ENCODE assay signal across 22 cellular contexts in the genomic region with DNA sequence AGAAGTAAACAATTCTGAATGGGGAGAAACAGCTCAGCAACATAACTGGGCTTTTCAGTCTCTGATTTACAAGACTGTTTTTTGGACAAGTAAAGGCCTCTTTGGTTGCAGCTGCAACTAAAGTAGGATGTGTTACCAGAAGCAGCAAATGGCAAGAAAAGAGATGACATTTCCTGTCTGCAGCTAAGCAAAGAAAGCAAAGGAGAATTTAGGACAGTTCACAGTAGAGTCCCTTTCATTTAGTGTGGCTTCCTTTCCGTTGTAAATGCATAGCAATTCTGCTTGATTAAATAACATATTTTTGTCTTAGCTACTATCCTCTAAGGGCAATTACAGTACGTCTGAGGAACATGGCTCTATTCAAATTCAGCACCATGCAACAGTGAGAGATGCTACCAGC.
A peak's percentile ranks its signal among the peaks of the same experiment; 100 is the strongest.
DNase-seq lines count a peak whose midpoint lies in the region; ATAC-seq and TF ChIP-seq lines count a peak whose summit lies in the region.
"Had no signal": no experiment of that assay in that cellular context is flagged by ENCODE, and none has a peak within 500 bp of the region (broad histone marks: within the 10 kb centered on the region; RNA-seq: fewer than 3 reads in every experiment).

No MANE protein-coding gene starts in this region.

- no peak for ATAC-seq in GM23338
- ATAC-seq: GM12878 had no signal

- H3K4me1 ChIP-seq in GM23338 (ENCODE audit: insufficient read depth) (peaks cover 15% of the 10 kb centered on the region), Karpas-422 (ENCODE audit: low read length) (no peaks in the 10 kb centered on the region), testis (peaks cover 19% of the 10 kb centered on the region)
- H3K4me1 ChIP-seq: Peyer's patch, SJCRH30 had no signal

- TF ChIP-seq CTCF in GM23338 (conservative IDR thresholded peaks at IDR 0.05; ENCODE audit: low read depth in 2 of 2), result no peak
- no peak for TF ChIP-seq CTCF in testis (IDR thresholded peaks at IDR 0.05)

- no peaks in the 10 kb centered on the region for H3K9me3 Mint-ChIP-seq in GM23338

- DNase-seq in Ammon's horn (ENCODE audit: low spot score) (peak; percentile 21), GM23338 (ENCODE audit: low spot score) (no peak), pons (ENCODE audit: low spot score) (peak; percentile 53), Karpas-422 (no peak), T-helper 1 cell (no peak), testis (no peak)
- DNase-seq: 8988T, COR-L47, DMS 273 treated with DMSO at 0.1 percent for 48 hours, DMS79 treated with DMSO at 0.1 percent for 48 hours, NCI-H1105 treated with DMSO at 0.1 percent for 48 hours, NCI-H1694 treated with DMSO at 0.1 percent for 48 hours, NCI-H446, NCI-H526, Peyer's patch, SJCRH30 had no signal

- no peak for TF ChIP-seq POLR2A in testis (IDR thresholded peaks at IDR 0.05)

- H3K27ac ChIP-seq in GM23338 (ENCODE audit: low read depth) (peak overlapping the region; percentile 73; the same call in 1 of the 2 replicates), cingulate gyrus (ENCODE audit: low read depth, low read length) (peak overlapping the region; percentile 58), Karpas-422 (ENCODE audit: low read length) (no peak overlapping the region), testis (no peak overlapping the region)
- H3K27ac ChIP-seq: HL-60, KMS-11, Peyer's patch, SJCRH30 had no signal

- no peak overlapping the region; the same call in 1 of the 2 replicates for H3K27ac Mint-ChIP-seq in GM23338

- H2AFZ ChIP-seq in GM23338, result no peak overlapping the region
- no peak overlapping the region for H2AFZ ChIP-seq in Karpas-422 (ENCODE audit: low read length)

- H3K36me3 ChIP-seq in GM23338 (ENCODE audit: insufficient read depth), result peaks cover 69% of the 10 kb centered on the region
- no peaks in the 10 kb centered on the region for H3K36me3 ChIP-seq in Karpas-422 (ENCODE audit: insufficient read depth, low read length)
- no peaks in the 10 kb centered on the region for H3K36me3 ChIP-seq in testis (ENCODE audit: low read depth, missing control alignments)

- H3K4me3 Mint-ChIP-seq in GM23338, result no peak overlapping the region
- H3K4me3 Mint-ChIP-seq: CD14-positive monocyte had no signal

- H3K4me3 ChIP-seq in GM23338 (no peak overlapping the region), Karpas-422 (ENCODE audit: low read length) (no peak overlapping the region), testis (no peak overlapping the region)
- H3K4me3 ChIP-seq: GM12878, HAP-1, Peyer's patch, SJCRH30 had no signal

- 58 to 69% methylated on average over 2 of the region's 2 CpGs for WGBS in testis, 2 donors

- H3K4me1 Mint-ChIP-seq in GM23338, result peaks cover 11% of the 10 kb centered on the region
- H3K4me1 Mint-ChIP-seq: CD14-positive monocyte had no signal

- H3K27me3 ChIP-seq in GM23338 (ENCODE audit: insufficient read depth) (no peaks in the 10 kb centered on the region), Karpas-422 (ENCODE audit: low read length) (no peaks in the 10 kb centered on the region), testis (no peaks in the 10 kb centered on the region)
- H3K27me3 ChIP-seq: Peyer's patch, SJCRH30 had no signal

- H3K4me2 ChIP-seq in GM23338 (no peak overlapping the region), Karpas-422 (ENCODE audit: low read depth, low read length, poor library complexity, severe bottlenecking) (no peak overlapping the region)
- H3K4me2 ChIP-seq: KMS-11 had no signal

- peaks cover 81% of the 10 kb centered on the region for H3K36me3 Mint-ChIP-seq in GM23338 (ENCODE audit: low read depth)

- H3K9me2 ChIP-seq in GM23338 (ENCODE audit: insufficient read depth) (no peaks in the 10 kb centered on the region), Karpas-422 (replicated peaks; ENCODE audit: insufficient read depth, low read length) (no peaks in the 10 kb centered on the region)

- no peak overlapping the region for H3K9ac ChIP-seq in Karpas-422 (ENCODE audit: low read length)
- H3K9ac ChIP-seq: KMS-11 had no signal

- peaks cover 27% of the 10 kb centered on the region; the same call in 1 of the 2 replicates for H4K20me1 ChIP-seq in GM23338 (replicated peaks; ENCODE audit: insufficient read depth)
- no peaks in the 10 kb centered on the region for H4K20me1 ChIP-seq in Karpas-422 (ENCODE audit: insufficient read depth, low read depth, low read length)

- peaks cover 20% of the 10 kb centered on the region for H3K79me2 ChIP-seq in GM23338 (replicated peaks; ENCODE audit: insufficient read depth)
- H3K79me2 ChIP-seq in Karpas-422 (ENCODE audit: low read length), result no peaks in the 10 kb centered on the region

- peaks cover 1% of the 10 kb centered on the region for H3F3A ChIP-seq in GM23338 (replicated peaks; ENCODE audit: low read depth)

- peaks cover 4% of the 10 kb centered on the region for H3K27me3 Mint-ChIP-seq in GM23338 (ENCODE audit: insufficient read depth, low read depth, poor library complexity)

- H3K9me3 ChIP-seq in Karpas-422 (ENCODE audit: low read length) (no peaks in the 10 kb centered on the region), testis (no peaks in the 10 kb centered on the region)
- H3K9me3 ChIP-seq: HAP-1, Peyer's patch, SJCRH30 had no signal

- intact Hi-C loops in testis (cut with DNase I; ENCODE audit: low total_unique reads), result no loop called here

TF ChIP-seq in GM23338, 12 proteins besides CTCF, POLR2A, EP300 and RAD21:
- TF ChIP-seq EZH2phosphoT487 (IDR thresholded peaks at IDR 0.05; ENCODE audit: unreplicated experiment) (no peak), EZH2 (IDR thresholded peaks at IDR 0.05; ENCODE audit: low read depth, unreplicated experiment) (no peak), JUNB (IDR thresholded peaks at IDR 0.05; ENCODE audit: unreplicated experiment) (no peak), ZNF331 (CRISPR knock-in tag; IDR thresholded peaks at IDR 0.05; ENCODE audit: low read depth) (no peak)
- TF ChIP-seq, protein P1, sequence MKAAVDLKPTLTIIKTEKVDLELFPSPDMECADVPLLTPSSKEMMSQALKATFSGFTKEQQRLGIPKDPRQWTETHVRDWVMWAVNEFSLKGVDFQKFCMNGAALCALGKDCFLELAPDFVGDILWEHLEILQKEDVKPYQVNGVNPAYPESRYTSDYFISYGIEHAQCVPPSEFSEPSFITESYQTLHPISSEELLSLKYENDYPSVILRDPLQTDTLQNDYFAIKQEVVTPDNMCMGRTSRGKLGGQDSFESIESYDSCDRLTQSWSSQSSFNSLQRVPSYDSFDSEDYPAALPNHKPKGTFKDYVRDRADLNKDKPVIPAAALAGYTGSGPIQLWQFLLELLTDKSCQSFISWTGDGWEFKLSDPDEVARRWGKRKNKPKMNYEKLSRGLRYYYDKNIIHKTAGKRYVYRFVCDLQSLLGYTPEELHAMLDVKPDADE (IDR thresholded peaks at IDR 0.05), result no peak
- TF ChIP-seq, protein P2, sequence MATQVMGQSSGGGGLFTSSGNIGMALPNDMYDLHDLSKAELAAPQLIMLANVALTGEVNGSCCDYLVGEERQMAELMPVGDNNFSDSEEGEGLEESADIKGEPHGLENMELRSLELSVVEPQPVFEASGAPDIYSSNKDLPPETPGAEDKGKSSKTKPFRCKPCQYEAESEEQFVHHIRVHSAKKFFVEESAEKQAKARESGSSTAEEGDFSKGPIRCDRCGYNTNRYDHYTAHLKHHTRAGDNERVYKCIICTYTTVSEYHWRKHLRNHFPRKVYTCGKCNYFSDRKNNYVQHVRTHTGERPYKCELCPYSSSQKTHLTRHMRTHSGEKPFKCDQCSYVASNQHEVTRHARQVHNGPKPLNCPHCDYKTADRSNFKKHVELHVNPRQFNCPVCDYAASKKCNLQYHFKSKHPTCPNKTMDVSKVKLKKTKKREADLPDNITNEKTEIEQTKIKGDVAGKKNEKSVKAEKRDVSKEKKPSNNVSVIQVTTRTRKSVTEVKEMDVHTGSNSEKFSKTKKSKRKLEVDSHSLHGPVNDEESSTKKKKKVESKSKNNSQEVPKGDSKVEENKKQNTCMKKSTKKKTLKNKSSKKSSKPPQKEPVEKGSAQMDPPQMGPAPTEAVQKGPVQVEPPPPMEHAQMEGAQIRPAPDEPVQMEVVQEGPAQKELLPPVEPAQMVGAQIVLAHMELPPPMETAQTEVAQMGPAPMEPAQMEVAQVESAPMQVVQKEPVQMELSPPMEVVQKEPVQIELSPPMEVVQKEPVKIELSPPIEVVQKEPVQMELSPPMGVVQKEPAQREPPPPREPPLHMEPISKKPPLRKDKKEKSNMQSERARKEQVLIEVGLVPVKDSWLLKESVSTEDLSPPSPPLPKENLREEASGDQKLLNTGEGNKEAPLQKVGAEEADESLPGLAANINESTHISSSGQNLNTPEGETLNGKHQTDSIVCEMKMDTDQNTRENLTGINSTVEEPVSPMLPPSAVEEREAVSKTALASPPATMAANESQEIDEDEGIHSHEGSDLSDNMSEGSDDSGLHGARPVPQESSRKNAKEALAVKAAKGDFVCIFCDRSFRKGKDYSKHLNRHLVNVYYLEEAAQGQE (IDR thresholded peaks at IDR 0.05; ENCODE audit: unreplicated experiment), result no peak

Comparison
In these comparisons a context has a peak if more than half of its experiments do, and no peak if none do; other contexts are left out.
1. DNase-seq: peak in Ammon's horn (single experiment) and pons (single experiment); none in GM23338 (single experiment), Karpas-422 (single experiment), T-helper 1 cell (0 of 5) and testis (single experiment).
2. H3K27ac ChIP-seq: peak in GM23338 (single experiment) and cingulate gyrus (single experiment); none in Karpas-422 (single experiment) and testis (0 of 2).